ENCODE assay signal across 9 cellular contexts in genomic region chr1:11650331-11650991, GRCh38. TPM values are rescaled to one million over a fixed set of nuclear protein-coding genes. Genes with fewer than 3 reads are reported as not detected.
A peak's percentile ranks its signal among the peaks of the same experiment; 100 is the strongest.
DNase-seq lines count a peak whose midpoint lies in the region; ATAC-seq and TF ChIP-seq lines count a peak whose summit lies in the region.
"Had no signal": no experiment of that assay in that cellular context is flagged by ENCODE, and none has a peak within 500 bp of the region (broad histone marks: within the 10 kb centered on the region; RNA-seq: fewer than 3 reads in every experiment).

No MANE protein-coding gene starts in this region.

- H3K4me1 ChIP-seq in ES-I3 (ENCODE audit: insufficient read depth, low read length): peaks cover 23% of the 10 kb centered on the region

- TF ChIP-seq CTCF in kidney epithelial cell (IDR thresholded peaks at IDR 0.05; ENCODE audit: insufficient read depth, low read length, poor library complexity, severe bottlenecking): peak; percentile 75

- DNase-seq in NCI-H1417 (lab: John Stamatoyannopoulos, UW) (peak; percentile 69 to 88 (median 77)), caudate nucleus (lab: John Stamatoyannopoulos, UW) (peak in 55 of 61 donors; percentile 22 to 81 (median 52)), kidney epithelial cell (ENCODE audit: low read depth) (no peak)
- DNase-seq in activated CD4-positive, CD25-positive, alpha-beta regulatory T cell treated with anti-CD3 and anti-CD28 coated beads, Interleukin-2, amount 50 U/mL, for 16 hours (ENCODE audit: low read depth, low spot score): peak; percentile 51
- DNase-seq in stimulated activated CD4-positive, alpha-beta T cell treated with anti-CD3 and anti-CD28 coated beads, Interleukin-2, amount 100 ng/mL, for 24 hours: peak; percentile 78 to 84

- H3K9me3 ChIP-seq in ES-I3 (ENCODE audit: control insufficient read depth, insufficient read depth, low read length): no peaks in the 10 kb centered on the region

- ATAC-seq in GM18511 (IDR thresholded peaks at IDR 0.05; ENCODE audit: unreplicated experiment): no peak
- ATAC-seq in GM19452 (IDR thresholded peaks at IDR 0.05; ENCODE audit: unreplicated experiment): no peak

- H3K27me3 ChIP-seq in kidney epithelial cell (ENCODE audit: control insufficient read depth, insufficient read depth, low read length): peaks cover 17% of the 10 kb centered on the region

- H3K9ac ChIP-seq in ES-I3 (ENCODE audit: low read depth, low read length): peak overlapping the region; percentile 34; the same call in 1 of the 2 replicates

- H3K36me3 ChIP-seq in ES-I3 (ENCODE audit: insufficient read depth, low read length) (no peaks in the 10 kb centered on the region), kidney epithelial cell (ENCODE audit: control insufficient read depth, insufficient read depth, low read length) (no peaks in the 10 kb centered on the region)

- H3K4me3 ChIP-seq in kidney epithelial cell (ENCODE audit: low read depth, low read length): no peak overlapping the region

- peak overlapping the region; percentile 71 for H3K27ac ChIP-seq in caudate nucleus (ENCODE audit: low read depth, low read length)
- H3K27ac ChIP-seq: epithelial cell of prostate had no signal

RNA-seq across cellular contexts. Expression of gene FBXO2, which starts 3.8 kb away (rescaled TPM):
- total RNA-seq in kidney epithelial cell: 0.55 and 3.0 TPM in 2 replicates

RNA-seq across cellular contexts. Expression of gene FBXO44, which starts 4.2 kb away (rescaled TPM):
- 14.4 and 23.6 TPM in 2 replicates for total RNA-seq in kidney epithelial cell

RNA-seq across cellular contexts. Expression of gene FBXO6, which starts 13.5 kb away (rescaled TPM):
- total RNA-seq in kidney epithelial cell: 14.0 and 14.1 TPM in 2 replicates

RNA-seq across cellular contexts. Expression of gene MAD2L2, which starts 30.5 kb away (rescaled TPM):
- 89.5 and 96.6 TPM in 2 replicates for total RNA-seq in kidney epithelial cell

RNA-seq across cellular contexts. Expression of gene DRAXIN, which starts 41.0 kb away (rescaled TPM):
- 2.8 and 4.5 TPM in 2 replicates for total RNA-seq in kidney epithelial cell
